8 cellular contexts compared by ENCODE assay signal in genomic region chr7:129225931-129226572, GRCh38. TPM values are rescaled to one million over a fixed set of nuclear protein-coding genes. Genes with fewer than 3 reads are reported as not detected.
DNase-seq lines count a peak whose midpoint lies in the region; ATAC-seq and TF ChIP-seq lines count a peak whose summit lies in the region.

No MANE protein-coding gene starts in this region.

- intact Hi-C loops in breast epithelium (cut with DNase I; ENCODE audit: low total_unique reads) = no loop called here

- H3K4me2 ChIP-seq in Loucy (ENCODE audit: low read depth, low read length, poor library complexity, severe bottlenecking) = peak overlapping the region; percentile 84

- no peaks in the 10 kb centered on the region for H3K9me3 Mint-ChIP-seq in CD4-positive, CD25-positive, alpha-beta regulatory T cell

- no peak for ATAC-seq in CD4-positive, CD25-positive, alpha-beta regulatory T cell (ENCODE audit: low read depth in 2 of 2)
- ATAC-seq in GM21825 (IDR thresholded peaks at IDR 0.05; ENCODE audit: unreplicated experiment) = no peak

- peaks cover 8% of the 10 kb centered on the region for H3K27me3 Mint-ChIP-seq in CD4-positive, CD25-positive, alpha-beta regulatory T cell

- no peaks in the 10 kb centered on the region for H4K20me1 ChIP-seq in Loucy (ENCODE audit: insufficient read depth, low read length, poor library complexity, severe bottlenecking)

- H3K9ac ChIP-seq in Loucy (ENCODE audit: low read depth, low read length, poor library complexity, severe bottlenecking) = peak overlapping the region; percentile 65

- no peaks in the 10 kb centered on the region for H3K36me3 Mint-ChIP-seq in CD4-positive, CD25-positive, alpha-beta regulatory T cell

- H3K27me3 ChIP-seq in CD4-positive, CD25-positive, alpha-beta regulatory T cell (ENCODE audit: control insufficient read depth, insufficient read depth, low read length) = no peaks in the 10 kb centered on the region
- H3K27me3 ChIP-seq in Loucy (ENCODE audit: insufficient read depth, low read length, poor library complexity, severe bottlenecking) = no peaks in the 10 kb centered on the region
- H3K27me3 ChIP-seq in breast epithelium = no peaks in the 10 kb centered on the region

- TF ChIP-seq POLR2A in breast epithelium (IDR thresholded peaks at IDR 0.05) = no peak

- peaks cover 17% of the 10 kb centered on the region; the same call in 1 of the 2 replicates for H3K79me2 ChIP-seq in Loucy (ENCODE audit: insufficient read depth, low read length)

- peak overlapping the region; percentile 79 for H2AFZ ChIP-seq in Loucy (ENCODE audit: low read length)

- peak overlapping the region; percentile 90 for H3K27ac ChIP-seq in CD4-positive, CD25-positive, alpha-beta regulatory T cell (ENCODE audit: insufficient read depth, low read length, poor library complexity, severe bottlenecking)
- peak overlapping the region; percentile 91 to 96 for H3K27ac ChIP-seq in breast epithelium

- DNase-seq in CD4-positive, CD25-positive, alpha-beta regulatory T cell = no peak
- DNase-seq in breast epithelium (ENCODE audit: low spot score in 2 of 2) (no peak), midbrain (lab: John Stamatoyannopoulos, UW) (peak; percentile 45), DMS114 treated with DMSO at 0.1 percent for 48 hours (lab: John Stamatoyannopoulos, UW; ENCODE audit: unreplicated experiment) (no peak), SW 1271 (lab: John Stamatoyannopoulos, UW) (no peak), UCSD-AML1 (lab: John Stamatoyannopoulos, UW; ENCODE audit: unreplicated experiment) (no peak)

- peak overlapping the region; percentile 89 to 97 (median 96) for H3K4me3 Mint-ChIP-seq in CD4-positive, CD25-positive, alpha-beta regulatory T cell

- H3K27ac Mint-ChIP-seq in CD4-positive, CD25-positive, alpha-beta regulatory T cell = peak overlapping the region in 2 of 3 donors; percentile 88 to 91

- peaks cover 15 to 50% (median 32%) of the 10 kb centered on the region in 4 donors for H3K4me1 Mint-ChIP-seq in CD4-positive, CD25-positive, alpha-beta regulatory T cell

- TF ChIP-seq CTCF in Loucy (conservative IDR thresholded peaks at IDR 0.05; ENCODE audit: low read length) = no peak
- TF ChIP-seq CTCF in breast epithelium (IDR thresholded peaks at IDR 0.05) = no peak

- no peaks in the 10 kb centered on the region for H3K9me3 ChIP-seq in CD4-positive, CD25-positive, alpha-beta regulatory T cell (ENCODE audit: control insufficient read depth in 2 of 2, low read length in 2 of 2)
- H3K9me3 ChIP-seq in Loucy (ENCODE audit: insufficient read depth, low read depth, low read length) = no peaks in the 10 kb centered on the region
- no peaks in the 10 kb centered on the region for H3K9me3 ChIP-seq in breast epithelium

- peak overlapping the region; percentile 86 for H3K4me3 ChIP-seq in CD4-positive, CD25-positive, alpha-beta regulatory T cell (ENCODE audit: low read depth, low read length)
- H3K4me3 ChIP-seq in Loucy (ENCODE audit: low read length, poor library complexity, severe bottlenecking) = peak overlapping the region; percentile 95
- peak overlapping the region; percentile 72 to 96 (median 89) for H3K4me3 ChIP-seq in breast epithelium

- peaks cover 17% of the 10 kb centered on the region for H3K4me1 ChIP-seq in CD4-positive, CD25-positive, alpha-beta regulatory T cell (ENCODE audit: control insufficient read depth, insufficient read depth, low read length, poor library complexity, severe bottlenecking)
- H3K4me1 ChIP-seq in Loucy (ENCODE audit: insufficient read depth, low read length, poor library complexity, severe bottlenecking) (peaks cover 34% of the 10 kb centered on the region), breast epithelium (no peaks in the 10 kb centered on the region)

- H3K36me3 ChIP-seq in CD4-positive, CD25-positive, alpha-beta regulatory T cell (ENCODE audit: control insufficient read depth, insufficient read depth, low read length) = no peaks in the 10 kb centered on the region
- H3K36me3 ChIP-seq in Loucy (ENCODE audit: insufficient read depth, low read length) = no peaks in the 10 kb centered on the region
- H3K36me3 ChIP-seq in breast epithelium = no peaks in the 10 kb centered on the region

- no peaks in the 10 kb centered on the region for H3K9me2 ChIP-seq in Loucy (replicated peaks; ENCODE audit: low read depth, low read length)

- H3F3A ChIP-seq in Loucy (ENCODE audit: low read depth) = no peaks in the 10 kb centered on the region

RNA-seq across cellular contexts. Expression of gene AHCYL2, which starts 1.2 kb away (rescaled TPM):
- 18.5 TPM for total RNA-seq in CD4-positive, CD25-positive, alpha-beta regulatory T cell
- polyA plus RNA-seq in CD4-positive, CD25-positive, alpha-beta regulatory T cell = 1 to 10 TPM; 6.2 to 10.0 (median 7.3) TPM
- total RNA-seq in breast epithelium = 10 to 100 TPM; 19.0 to 24.7 (median 21.8) TPM

RNA-seq across cellular contexts. Expression of gene SMO, which starts 37.6 kb away (rescaled TPM):
- total RNA-seq in CD4-positive, CD25-positive, alpha-beta regulatory T cell = 0.12 TPM
- polyA plus RNA-seq in CD4-positive, CD25-positive, alpha-beta regulatory T cell = not detected
- total RNA-seq in breast epithelium = 10 to 100 TPM in 2 of 3 donors, 1 to 10 TPM in 1; 6.2 to 11.8 (median 10.2) TPM
